In genomic region chr4:27084685-27085356, GRCh38 we compare ENCODE assay signal across 8 cellular contexts.
A peak's percentile ranks its signal among the peaks of the same experiment; 100 is the strongest.
DNase-seq lines count a peak whose midpoint lies in the region; FAIRE-seq and TF ChIP-seq lines count a peak whose summit lies in the region.

No MANE protein-coding gene starts in this region.

- H3K36me3 Mint-ChIP-seq in astrocyte (ENCODE audit: low read depth, unreplicated experiment): no peaks in the 10 kb centered on the region

- no peak for TF ChIP-seq POLR2A in spleen (IDR thresholded peaks at IDR 0.05)

- H3K27me3 Mint-ChIP-seq in astrocyte (ENCODE audit: low read depth, unreplicated experiment): peaks cover 8% of the 10 kb centered on the region

- H3K4me3 ChIP-seq in LNCaP clone FGC (ENCODE audit: low read depth, low read length): peak overlapping the region; percentile 39
- peak overlapping the region; percentile 46 for H3K4me3 ChIP-seq in astrocyte (ENCODE audit: insufficient read depth, low read depth, low read length)
- peak overlapping the region in 5 of 8 donors; percentile 8 to 54 (median 9) for H3K4me3 ChIP-seq in spleen
- H3K4me3 ChIP-seq in PC-9: no peak overlapping the region

- POLR2A ChIA-PET in PC-9 (lab: Charles Lee; ENCODE audit: unreplicated experiment): no interaction called here

- WGBS in spleen, 5 donors: 1 to 6% (median 2%) methylated on average over 33 of the region's 33 CpGs

- H3K4me3 Mint-ChIP-seq in astrocyte (ENCODE audit: unreplicated experiment): peak overlapping the region; percentile 34

- peaks cover 39% of the 10 kb centered on the region for H3K27me3 ChIP-seq in astrocyte (ENCODE audit: insufficient read depth, low read length)
- H3K27me3 ChIP-seq in spleen (replicated peaks in 1 of 7): peaks cover 0 to 78% (median 20%) of the 10 kb centered on the region in 7 donors
- H3K27me3 ChIP-seq in PC-9 (ENCODE audit: insufficient read depth, low read depth): no peaks in the 10 kb centered on the region

- peaks cover 22% of the 10 kb centered on the region for H3K4me1 Mint-ChIP-seq in astrocyte (ENCODE audit: low read depth, unreplicated experiment)

- intact Hi-C loops in spleen (cut with DNase I; ENCODE audit: low total_unique reads) (no loop called here), PC-9 (cut with micrococcal nuclease; ENCODE audit: unreplicated experiment) (no loop called here)

- H4K20me1 ChIP-seq in astrocyte (ENCODE audit: insufficient read depth, low read length) (no peaks in the 10 kb centered on the region), PC-9 (ENCODE audit: insufficient read depth) (no peaks in the 10 kb centered on the region)

- H3K4me2 ChIP-seq in astrocyte (ENCODE audit: low read length) (peak overlapping the region; percentile 82), PC-9 (no peak overlapping the region)

- H2AFZ ChIP-seq in astrocyte (ENCODE audit: low read depth, low read length) (peak overlapping the region; percentile 31), PC-9 (no peak overlapping the region)

- CTCF ChIA-PET in PC-9 (lab: Charles Lee): no interaction called here

- H3K9me3 ChIP-seq in astrocyte (ENCODE audit: insufficient read depth, low read depth, low read length) (no peaks in the 10 kb centered on the region), spleen (no peaks in the 10 kb centered on the region), PC-9 (ENCODE audit: insufficient read depth, low read depth) (no peaks in the 10 kb centered on the region)

- no peak for FAIRE-seq in astrocyte (lab: Jason Lieb, UNC)

- in situ Hi-C loops in KBM-7 (cut with MboI; ENCODE audit: low pct_unique_long_range_greater_than_20kb, low sequenced_read_pairs): no loop called here

- no peaks in the 10 kb centered on the region for H3K36me3 ChIP-seq in astrocyte (ENCODE audit: insufficient read depth, low read length)
- no peaks in the 10 kb centered on the region for H3K36me3 ChIP-seq in spleen
- no peaks in the 10 kb centered on the region for H3K36me3 ChIP-seq in PC-9 (ENCODE audit: low read depth)

- H3K27ac ChIP-seq in astrocyte (ENCODE audit: low read depth, low read length): no peak overlapping the region
- H3K27ac ChIP-seq in spleen: no peak overlapping the region
- no peak overlapping the region for H3K27ac ChIP-seq in PC-9

- no peaks in the 10 kb centered on the region for H3K9me2 ChIP-seq in PC-9 (ENCODE audit: insufficient read depth)

- H3F3A ChIP-seq in PC-9 (ENCODE audit: insufficient read depth, low read depth): no peaks in the 10 kb centered on the region

- no peaks in the 10 kb centered on the region for H3K79me2 ChIP-seq in astrocyte (ENCODE audit: insufficient read depth, low read length)
- H3K79me2 ChIP-seq in PC-9 (ENCODE audit: low read depth): no peaks in the 10 kb centered on the region

- no peaks in the 10 kb centered on the region for H3K9me3 Mint-ChIP-seq in astrocyte (ENCODE audit: unreplicated experiment)

- no peak overlapping the region for H3K27ac Mint-ChIP-seq in astrocyte (ENCODE audit: unreplicated experiment)

- TF ChIP-seq CTCF in LNCaP clone FGC (IDR thresholded peaks at IDR 0.05; ENCODE audit: control insufficient read depth, extremely low read depth, insufficient read depth) (peak; percentile 62), astrocyte (IDR thresholded peaks at IDR 0.05; ENCODE audit: insufficient read depth, low read depth, low read length) (no peak), spleen (IDR thresholded peaks at IDR 0.05 in 8 of 11, conservative IDR thresholded peaks at IDR 0.05 in 3 of 11) (no peak), PC-9 (conservative IDR thresholded peaks at IDR 0.05) (no peak)

- no peak overlapping the region for H3K9ac ChIP-seq in astrocyte (ENCODE audit: low read length)

- DNase-seq in COLO668 (lab: John Stamatoyannopoulos, UW; ENCODE audit: unreplicated experiment): peak; percentile 48
- DNase-seq in LNCaP clone FGC (ENCODE audit: low read depth): no peak
- DNase-seq in astrocyte (ENCODE audit: low read depth): peak; percentile 6
- DNase-seq in iPS-NIHi11 (ENCODE audit: low spot score): peak; percentile 74
- DNase-seq in spleen: no peak
- no peak for DNase-seq in central memory CD4-positive, alpha-beta T cell
- DNase-seq in PC-9: no peak
- no peak for DNase-seq in KBM-7

- BruUV-seq in PC-9 (replicated peaks; lab: Mats Ljungman, UMichigan): no TSS peak

- H3K4me1 ChIP-seq in astrocyte (ENCODE audit: insufficient read depth, low read length) (peaks cover 6% of the 10 kb centered on the region), spleen (peaks cover 0 to 25% (median 10%) of the 10 kb centered on the region in 6 donors), PC-9 (replicated peaks; ENCODE audit: insufficient read depth) (no peaks in the 10 kb centered on the region)

Comparison
In these comparisons a context has a peak if more than half of its experiments do, and no peak if none do; other contexts are left out.
1. DNase-seq: peak in COLO668 (single experiment), astrocyte (single experiment) and iPS-NIHi11 (single experiment); none in LNCaP clone FGC (single experiment), spleen (single experiment), central memory CD4-positive, alpha-beta T cell (single experiment), PC-9 (0 of 2) and KBM-7 (single experiment).